Comparison of ENCODE assay signal across 9 cellular contexts in genomic region chr12:50271724-50272247, GRCh38. TPM values are rescaled to one million over a fixed set of nuclear protein-coding genes. Genes with fewer than 3 reads are reported as not detected.
DNase-seq lines count a peak whose midpoint lies in the region; ATAC-seq and TF ChIP-seq lines count a peak whose summit lies in the region.
"Had no signal": no experiment of that assay in that cellular context is flagged by ENCODE, and none has a peak within 500 bp of the region (broad histone marks: within the 10 kb centered on the region; RNA-seq: fewer than 3 reads in every experiment).

No MANE protein-coding gene starts in this region.

- no peak overlapping the region for H3K9ac ChIP-seq in endocrine pancreas (ENCODE audit: control insufficient read depth, insufficient read depth, low read length)

- TF ChIP-seq EP300 in suprapubic skin (IDR thresholded peaks at IDR 0.05): no peak

- TF ChIP-seq POLR2A in suprapubic skin (IDR thresholded peaks at IDR 0.05): no peak

- H3K9me3 ChIP-seq in endocrine pancreas (ENCODE audit: control insufficient read depth, low read length): no peaks in the 10 kb centered on the region
- H3K9me3 ChIP-seq in suprapubic skin: no peaks in the 10 kb centered on the region

- TF ChIP-seq CTCF in suprapubic skin (IDR thresholded peaks at IDR 0.05): no peak

- ATAC-seq in GM18520 (IDR thresholded peaks at IDR 0.05; ENCODE audit: unreplicated experiment) (no peak), GM19467 (IDR thresholded peaks at IDR 0.05; ENCODE audit: unreplicated experiment) (no peak)
- ATAC-seq: CD8-positive, alpha-beta T cell had no signal

- peaks cover 7% of the 10 kb centered on the region for H3K4me1 ChIP-seq in endocrine pancreas (ENCODE audit: control insufficient read depth, insufficient read depth, low read length)
- H3K4me1 ChIP-seq in suprapubic skin: peaks cover 27% of the 10 kb centered on the region

- DNase-seq in LoVo (ENCODE audit: low spot score) (peak; percentile 38), lung microvascular endothelial cell (ENCODE audit: low read depth in 2 of 2) (peak; percentile 40 to 45), suprapubic skin (ENCODE audit: low spot score in 2 of 2) (no peak), H4 (ENCODE audit: low spot score) (no peak), NCI-H2196 treated with DMSO at 0.1 percent for 48 hours (lab: John Stamatoyannopoulos, UW; ENCODE audit: unreplicated experiment) (no peak)
- DNase-seq: CD8-positive, alpha-beta T cell had no signal

- H3K27ac ChIP-seq in suprapubic skin: peak overlapping the region; percentile 49

- no peaks in the 10 kb centered on the region for H3K36me3 ChIP-seq in endocrine pancreas (ENCODE audit: control insufficient read depth, insufficient read depth, low read length)
- no peaks in the 10 kb centered on the region for H3K36me3 ChIP-seq in suprapubic skin

- 40% methylated on average over 2 of the region's 2 CpGs for WGBS in suprapubic skin

- H3K4me3 ChIP-seq in endocrine pancreas (ENCODE audit: control insufficient read depth, insufficient read depth, low read length) (peak overlapping the region; percentile 78), suprapubic skin (no peak overlapping the region)

- H3K27me3 ChIP-seq in endocrine pancreas (ENCODE audit: control insufficient read depth, insufficient read depth, low read length): no peaks in the 10 kb centered on the region
- no peaks in the 10 kb centered on the region for H3K27me3 ChIP-seq in suprapubic skin

RNA-seq across cellular contexts. Expression of gene LIMA1, which starts 11.5 kb away (rescaled TPM):
- total RNA-seq in lung microvascular endothelial cell: 20.2 and 22.7 TPM in 2 replicates
- 100 to 1,000 TPM in 1 of 4 donors, 10 to 100 TPM in 3; 66.6 to 105 (median 89.6) TPM for total RNA-seq in suprapubic skin
- total RNA-seq in H4 (2014; rRNA removed; shearing (Covaris generic)): 97.1 and 109 TPM in 2 replicates

Comparison
In these comparisons a context has a peak if more than half of its experiments do, and no peak if none do; other contexts are left out.
1. DNase-seq: peak in LoVo (single experiment) and lung microvascular endothelial cell (2 of 2); none in suprapubic skin (0 of 2), H4 (single experiment) and NCI-H2196 treated with DMSO at 0.1 percent for 48 hours (single experiment).